In the genomic region with DNA sequence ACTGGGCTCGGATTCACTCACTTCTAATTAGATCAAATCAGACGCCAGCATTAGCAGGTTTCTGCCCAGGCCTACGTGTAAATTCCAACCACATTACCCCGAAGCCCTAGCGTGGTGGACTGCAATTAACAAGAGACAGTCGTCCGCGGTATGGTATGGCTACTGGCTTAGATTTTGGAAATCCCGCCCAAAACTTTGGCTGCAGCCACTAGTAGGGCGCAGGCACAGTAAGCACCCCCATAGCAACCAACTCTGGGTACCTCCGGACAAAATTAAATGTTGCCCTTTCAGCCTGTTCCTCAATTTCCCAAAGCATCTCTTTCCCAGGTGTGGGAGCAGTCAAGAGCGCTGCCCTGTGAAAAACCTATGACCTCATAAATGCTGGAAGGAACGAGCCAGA, we compare ENCODE assay signal across 8 cellular contexts. TPM values are rescaled to one million over a fixed set of nuclear protein-coding genes. Genes with fewer than 3 reads are reported as not detected.
DNase-seq lines count a peak whose midpoint lies in the region; ATAC-seq and TF ChIP-seq lines count a peak whose summit lies in the region.

No MANE protein-coding gene starts in this region.

- in situ Hi-C loops in gastrocnemius medialis (cut with MboI; ENCODE audit: low sequenced_read_pairs in 4 of 4) = no loop called here

- peaks cover 0 to 7% of the 10 kb centered on the region in 2 donors for H3K36me3 ChIP-seq in gastrocnemius medialis

- H3K4me3 ChIP-seq in GM08714 (ENCODE audit: low read length) (peak overlapping the region; percentile 47; the same call in 1 of the 2 replicates), gastrocnemius medialis (peak overlapping the region; percentile 60 to 73 (median 68))

- peaks cover 14% of the 10 kb centered on the region for H3K9me3 Mint-ChIP-seq in WTC11
- H3K9me3 Mint-ChIP-seq in glutamatergic neuron (ENCODE audit: unreplicated experiment) = no peaks in the 10 kb centered on the region

- intact Hi-C loops in gastrocnemius medialis (cut with DNase I; ENCODE audit: low total_unique reads) = no loop called here

- DNase-seq in WTC11 (ENCODE audit: low spot score) (no peak), glutamatergic neuron (no peak), gastrocnemius medialis (no peak), NCI-H748 treated with DMSO at 0.1 percent for 48 hours (lab: John Stamatoyannopoulos, UW) (no peak), GOT3 (lab: John Stamatoyannopoulos, UW) (no peak)
- DNase-seq in activated CD4-positive, CD25-positive, alpha-beta regulatory T cell (lab: John Stamatoyannopoulos, UW) = no peak

- H3K27me3 ChIP-seq in gastrocnemius medialis = no peaks in the 10 kb centered on the region

- H3K4me1 Mint-ChIP-seq in WTC11 (peaks cover 12% of the 10 kb centered on the region), glutamatergic neuron (ENCODE audit: low read depth, unreplicated experiment) (no peaks in the 10 kb centered on the region)

- no peak for TF ChIP-seq CTCF in WTC11 (IDR thresholded peaks at IDR 0.05)
- TF ChIP-seq CTCF in glutamatergic neuron (IDR thresholded peaks at IDR 0.05; ENCODE audit: partially characterized antibody, unreplicated experiment) = no peak
- TF ChIP-seq CTCF in gastrocnemius medialis (IDR thresholded peaks at IDR 0.05 in 4 of 5, conservative IDR thresholded peaks at IDR 0.05 in 1 of 5) = no peak

- no peak overlapping the region for H3K27ac ChIP-seq in gastrocnemius medialis

- H3K9me3 ChIP-seq in gastrocnemius medialis = no peaks in the 10 kb centered on the region

- H3K4me3 Mint-ChIP-seq in WTC11 (peak overlapping the region; percentile 65), glutamatergic neuron (ENCODE audit: unreplicated experiment) (peak overlapping the region; percentile 75)

- H3K36me3 Mint-ChIP-seq in WTC11 = peaks cover 12% of the 10 kb centered on the region
- H3K36me3 Mint-ChIP-seq in glutamatergic neuron (ENCODE audit: unreplicated experiment) = peaks cover 6% of the 10 kb centered on the region

- ATAC-seq in WTC11 (peak; percentile 13), gastrocnemius medialis (no peak), HG03571 (IDR thresholded peaks at IDR 0.05; ENCODE audit: unreplicated experiment) (no peak)

- H3K27ac Mint-ChIP-seq in WTC11 (no peak overlapping the region), glutamatergic neuron (ENCODE audit: unreplicated experiment) (peak overlapping the region; percentile 12)

- H3K27me3 Mint-ChIP-seq in WTC11 (ENCODE audit: low read depth) (peaks cover 23% of the 10 kb centered on the region), glutamatergic neuron (ENCODE audit: unreplicated experiment) (peaks cover 10% of the 10 kb centered on the region)

- POLR2A ChIA-PET in WTC11 (lab: Charles Lee) = no interaction called here

- CTCF ChIA-PET in WTC11 (lab: Charles Lee) = interaction anchor here (0.6 to 1.3 kb wide), 2 partner anchors 60 to 186 kb away, joined by 3 to 4 read pairs; no protein-coding TSS in a partner anchor

- H3K4me1 ChIP-seq in gastrocnemius medialis = peaks cover 10% of the 10 kb centered on the region in 2 donors

- no peak for TF ChIP-seq POLR2A in gastrocnemius medialis (IDR thresholded peaks at IDR 0.05)

TF ChIP-seq in WTC11, 78 proteins besides CTCF, POLR2A, EP300 and RAD21 (continues in another document):
- TF ChIP-seq ELF4 (CRISPR knock-in tag; IDR thresholded peaks at IDR 0.05; ENCODE audit: low read depth) (no peak), RELA (CRISPR knock-in tag; IDR thresholded peaks at IDR 0.05; ENCODE audit: borderline replicate concordance) (no peak), KAT7 (CRISPR knock-in tag; IDR thresholded peaks at IDR 0.05; ENCODE audit: borderline replicate concordance) (no peak), RORB (CRISPR knock-in tag; IDR thresholded peaks at IDR 0.05) (no peak), NFATC4 (CRISPR knock-in tag; IDR thresholded peaks at IDR 0.05) (no peak), MYBL2 (CRISPR knock-in tag; IDR thresholded peaks at IDR 0.05) (no peak), TP53 (CRISPR knock-in tag; IDR thresholded peaks at IDR 0.05) (no peak)
- TF ChIP-seq, protein P1, sequence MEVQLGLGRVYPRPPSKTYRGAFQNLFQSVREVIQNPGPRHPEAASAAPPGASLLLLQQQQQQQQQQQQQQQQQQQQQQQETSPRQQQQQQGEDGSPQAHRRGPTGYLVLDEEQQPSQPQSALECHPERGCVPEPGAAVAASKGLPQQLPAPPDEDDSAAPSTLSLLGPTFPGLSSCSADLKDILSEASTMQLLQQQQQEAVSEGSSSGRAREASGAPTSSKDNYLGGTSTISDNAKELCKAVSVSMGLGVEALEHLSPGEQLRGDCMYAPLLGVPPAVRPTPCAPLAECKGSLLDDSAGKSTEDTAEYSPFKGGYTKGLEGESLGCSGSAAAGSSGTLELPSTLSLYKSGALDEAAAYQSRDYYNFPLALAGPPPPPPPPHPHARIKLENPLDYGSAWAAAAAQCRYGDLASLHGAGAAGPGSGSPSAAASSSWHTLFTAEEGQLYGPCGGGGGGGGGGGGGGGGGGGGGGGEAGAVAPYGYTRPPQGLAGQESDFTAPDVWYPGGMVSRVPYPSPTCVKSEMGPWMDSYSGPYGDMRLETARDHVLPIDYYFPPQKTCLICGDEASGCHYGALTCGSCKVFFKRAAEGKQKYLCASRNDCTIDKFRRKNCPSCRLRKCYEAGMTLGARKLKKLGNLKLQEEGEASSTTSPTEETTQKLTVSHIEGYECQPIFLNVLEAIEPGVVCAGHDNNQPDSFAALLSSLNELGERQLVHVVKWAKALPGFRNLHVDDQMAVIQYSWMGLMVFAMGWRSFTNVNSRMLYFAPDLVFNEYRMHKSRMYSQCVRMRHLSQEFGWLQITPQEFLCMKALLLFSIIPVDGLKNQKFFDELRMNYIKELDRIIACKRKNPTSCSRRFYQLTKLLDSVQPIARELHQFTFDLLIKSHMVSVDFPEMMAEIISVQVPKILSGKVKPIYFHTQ (CRISPR knock-in tag; IDR thresholded peaks at IDR 0.05) = no peak
- TF ChIP-seq, protein P2, sequence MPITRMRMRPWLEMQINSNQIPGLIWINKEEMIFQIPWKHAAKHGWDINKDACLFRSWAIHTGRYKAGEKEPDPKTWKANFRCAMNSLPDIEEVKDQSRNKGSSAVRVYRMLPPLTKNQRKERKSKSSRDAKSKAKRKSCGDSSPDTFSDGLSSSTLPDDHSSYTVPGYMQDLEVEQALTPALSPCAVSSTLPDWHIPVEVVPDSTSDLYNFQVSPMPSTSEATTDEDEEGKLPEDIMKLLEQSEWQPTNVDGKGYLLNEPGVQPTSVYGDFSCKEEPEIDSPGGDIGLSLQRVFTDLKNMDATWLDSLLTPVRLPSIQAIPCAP (CRISPR knock-in tag; IDR thresholded peaks at IDR 0.05) = no peak
- TF ChIP-seq, protein P3, sequence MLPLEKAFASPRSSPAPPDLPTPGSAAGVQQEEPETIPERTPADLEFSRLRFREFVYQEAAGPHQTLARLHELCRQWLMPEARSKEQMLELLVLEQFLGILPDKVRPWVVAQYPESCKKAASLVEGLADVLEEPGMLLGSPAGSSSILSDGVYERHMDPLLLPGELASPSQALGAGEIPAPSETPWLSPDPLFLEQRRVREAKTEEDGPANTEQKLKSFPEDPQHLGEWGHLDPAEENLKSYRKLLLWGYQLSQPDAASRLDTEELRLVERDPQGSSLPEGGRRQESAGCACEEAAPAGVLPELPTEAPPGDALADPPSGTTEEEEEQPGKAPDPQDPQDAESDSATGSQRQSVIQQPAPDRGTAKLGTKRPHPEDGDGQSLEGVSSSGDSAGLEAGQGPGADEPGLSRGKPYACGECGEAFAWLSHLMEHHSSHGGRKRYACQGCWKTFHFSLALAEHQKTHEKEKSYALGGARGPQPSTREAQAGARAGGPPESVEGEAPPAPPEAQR (CRISPR knock-in tag; IDR thresholded peaks at IDR 0.05) = no peak
- TF ChIP-seq, protein P4, sequence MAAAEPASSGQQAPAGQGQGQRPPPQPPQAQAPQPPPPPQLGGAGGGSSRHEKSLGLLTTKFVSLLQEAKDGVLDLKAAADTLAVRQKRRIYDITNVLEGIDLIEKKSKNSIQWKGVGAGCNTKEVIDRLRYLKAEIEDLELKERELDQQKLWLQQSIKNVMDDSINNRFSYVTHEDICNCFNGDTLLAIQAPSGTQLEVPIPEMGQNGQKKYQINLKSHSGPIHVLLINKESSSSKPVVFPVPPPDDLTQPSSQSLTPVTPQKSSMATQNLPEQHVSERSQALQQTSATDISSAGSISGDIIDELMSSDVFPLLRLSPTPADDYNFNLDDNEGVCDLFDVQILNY (CRISPR knock-in tag; IDR thresholded peaks at IDR 0.05) = no peak; the same call in 1 of the 2 replicates
- TF ChIP-seq, protein P5, sequence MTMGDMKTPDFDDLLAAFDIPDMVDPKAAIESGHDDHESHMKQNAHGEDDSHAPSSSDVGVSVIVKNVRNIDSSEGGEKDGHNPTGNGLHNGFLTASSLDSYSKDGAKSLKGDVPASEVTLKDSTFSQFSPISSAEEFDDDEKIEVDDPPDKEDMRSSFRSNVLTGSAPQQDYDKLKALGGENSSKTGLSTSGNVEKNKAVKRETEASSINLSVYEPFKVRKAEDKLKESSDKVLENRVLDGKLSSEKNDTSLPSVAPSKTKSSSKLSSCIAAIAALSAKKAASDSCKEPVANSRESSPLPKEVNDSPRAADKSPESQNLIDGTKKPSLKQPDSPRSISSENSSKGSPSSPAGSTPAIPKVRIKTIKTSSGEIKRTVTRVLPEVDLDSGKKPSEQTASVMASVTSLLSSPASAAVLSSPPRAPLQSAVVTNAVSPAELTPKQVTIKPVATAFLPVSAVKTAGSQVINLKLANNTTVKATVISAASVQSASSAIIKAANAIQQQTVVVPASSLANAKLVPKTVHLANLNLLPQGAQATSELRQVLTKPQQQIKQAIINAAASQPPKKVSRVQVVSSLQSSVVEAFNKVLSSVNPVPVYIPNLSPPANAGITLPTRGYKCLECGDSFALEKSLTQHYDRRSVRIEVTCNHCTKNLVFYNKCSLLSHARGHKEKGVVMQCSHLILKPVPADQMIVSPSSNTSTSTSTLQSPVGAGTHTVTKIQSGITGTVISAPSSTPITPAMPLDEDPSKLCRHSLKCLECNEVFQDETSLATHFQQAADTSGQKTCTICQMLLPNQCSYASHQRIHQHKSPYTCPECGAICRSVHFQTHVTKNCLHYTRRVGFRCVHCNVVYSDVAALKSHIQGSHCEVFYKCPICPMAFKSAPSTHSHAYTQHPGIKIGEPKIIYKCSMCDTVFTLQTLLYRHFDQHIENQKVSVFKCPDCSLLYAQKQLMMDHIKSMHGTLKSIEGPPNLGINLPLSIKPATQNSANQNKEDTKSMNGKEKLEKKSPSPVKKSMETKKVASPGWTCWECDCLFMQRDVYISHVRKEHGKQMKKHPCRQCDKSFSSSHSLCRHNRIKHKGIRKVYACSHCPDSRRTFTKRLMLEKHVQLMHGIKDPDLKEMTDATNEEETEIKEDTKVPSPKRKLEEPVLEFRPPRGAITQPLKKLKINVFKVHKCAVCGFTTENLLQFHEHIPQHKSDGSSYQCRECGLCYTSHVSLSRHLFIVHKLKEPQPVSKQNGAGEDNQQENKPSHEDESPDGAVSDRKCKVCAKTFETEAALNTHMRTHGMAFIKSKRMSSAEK (CRISPR knock-in tag; IDR thresholded peaks at IDR 0.05; ENCODE audit: borderline replicate concordance) = no peak

RNA-seq across cellular contexts. Expression of a gene that starts 0.7 kb away (rescaled TPM):
- total RNA-seq in WTC11 (2021) (0.16 to 1.4 TPM (median 0.35 TPM) in 3 replicates), glutamatergic neuron (ENCODE audit: unreplicated experiment) (1.7 TPM), gastrocnemius medialis (10 to 100 TPM in 1 of 4 donors, 1 to 10 TPM in 3; 1.4 to 27.6 (median 4.4) TPM)

RNA-seq across cellular contexts. Expression of a gene that starts 59.1 kb away (rescaled TPM):
- total RNA-seq in WTC11 (2021) (3.8 to 4.6 TPM (median 4.4 TPM) in 3 replicates), glutamatergic neuron (ENCODE audit: unreplicated experiment) (1.2 TPM), gastrocnemius medialis (1 to 10 TPM in 3 of 4 donors, under 1 TPM in 1; 0.42 to 5.5 (median 2.2) TPM)
